In the genomic region with DNA sequence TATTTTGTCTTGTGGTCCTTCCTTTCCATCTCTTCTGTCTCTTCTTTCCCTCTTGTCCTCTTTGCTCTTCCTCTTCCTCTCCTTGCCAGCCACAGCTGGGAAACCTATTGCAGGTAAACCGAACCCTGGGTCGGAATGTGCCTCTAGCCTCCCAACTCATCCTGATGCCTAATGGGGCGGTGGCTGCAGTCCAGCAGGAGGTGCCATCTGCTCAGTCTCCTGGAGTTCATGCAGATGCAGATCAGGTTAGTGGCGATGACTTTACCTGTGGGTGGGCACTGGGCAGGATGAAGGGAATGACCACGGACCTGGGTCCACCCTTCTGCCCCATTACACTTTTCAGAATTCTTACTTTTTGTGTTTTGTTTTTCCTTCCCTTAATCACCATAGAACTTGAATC, we compare ENCODE assay signal across 3 cellular contexts.
TF ChIP-seq lines count a peak whose summit lies in the region.

No MANE protein-coding gene starts in this region.

TF ChIP-seq in HepG2, 621 proteins besides CTCF, POLR2A, EP300 and RAD21:
- no peak for TF ChIP-seq SP4 (CRISPR knock-in tag; IDR thresholded peaks at IDR 0.05)
- peak; percentile 66 for TF ChIP-seq STAG1 (CRISPR knock-in tag; IDR thresholded peaks at IDR 0.05)

TF ChIP-seq in Ishikawa, 13 proteins besides CTCF, POLR2A, EP300 and RAD21:
- TF ChIP-seq TCF12 (IDR thresholded peaks at IDR 0.05; ENCODE audit: low read depth), result no peak
- TF ChIP-seq USF1 (IDR thresholded peaks at IDR 0.05), result no peak
- no peak for TF ChIP-seq MAX (IDR thresholded peaks at IDR 0.05)
- TF ChIP-seq NFIC (IDR thresholded peaks at IDR 0.05), result no peak
- no peak for TF ChIP-seq TAF1 (IDR thresholded peaks at IDR 0.05; ENCODE audit: low read depth)
- no peak for TF ChIP-seq YY1 (IDR thresholded peaks at IDR 0.05; ENCODE audit: low read depth)
- TF ChIP-seq, protein P1, sequence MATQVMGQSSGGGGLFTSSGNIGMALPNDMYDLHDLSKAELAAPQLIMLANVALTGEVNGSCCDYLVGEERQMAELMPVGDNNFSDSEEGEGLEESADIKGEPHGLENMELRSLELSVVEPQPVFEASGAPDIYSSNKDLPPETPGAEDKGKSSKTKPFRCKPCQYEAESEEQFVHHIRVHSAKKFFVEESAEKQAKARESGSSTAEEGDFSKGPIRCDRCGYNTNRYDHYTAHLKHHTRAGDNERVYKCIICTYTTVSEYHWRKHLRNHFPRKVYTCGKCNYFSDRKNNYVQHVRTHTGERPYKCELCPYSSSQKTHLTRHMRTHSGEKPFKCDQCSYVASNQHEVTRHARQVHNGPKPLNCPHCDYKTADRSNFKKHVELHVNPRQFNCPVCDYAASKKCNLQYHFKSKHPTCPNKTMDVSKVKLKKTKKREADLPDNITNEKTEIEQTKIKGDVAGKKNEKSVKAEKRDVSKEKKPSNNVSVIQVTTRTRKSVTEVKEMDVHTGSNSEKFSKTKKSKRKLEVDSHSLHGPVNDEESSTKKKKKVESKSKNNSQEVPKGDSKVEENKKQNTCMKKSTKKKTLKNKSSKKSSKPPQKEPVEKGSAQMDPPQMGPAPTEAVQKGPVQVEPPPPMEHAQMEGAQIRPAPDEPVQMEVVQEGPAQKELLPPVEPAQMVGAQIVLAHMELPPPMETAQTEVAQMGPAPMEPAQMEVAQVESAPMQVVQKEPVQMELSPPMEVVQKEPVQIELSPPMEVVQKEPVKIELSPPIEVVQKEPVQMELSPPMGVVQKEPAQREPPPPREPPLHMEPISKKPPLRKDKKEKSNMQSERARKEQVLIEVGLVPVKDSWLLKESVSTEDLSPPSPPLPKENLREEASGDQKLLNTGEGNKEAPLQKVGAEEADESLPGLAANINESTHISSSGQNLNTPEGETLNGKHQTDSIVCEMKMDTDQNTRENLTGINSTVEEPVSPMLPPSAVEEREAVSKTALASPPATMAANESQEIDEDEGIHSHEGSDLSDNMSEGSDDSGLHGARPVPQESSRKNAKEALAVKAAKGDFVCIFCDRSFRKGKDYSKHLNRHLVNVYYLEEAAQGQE (IDR thresholded peaks at IDR 0.05; ENCODE audit: low read depth), result no peak
- TF ChIP-seq FOXM1 (IDR thresholded peaks at IDR 0.05; ENCODE audit: borderline replicate concordance, low read depth), result no peak
- TF ChIP-seq CREB1 (IDR thresholded peaks at IDR 0.05; ENCODE audit: low read depth), result no peak
- TF ChIP-seq TEAD4 (IDR thresholded peaks at IDR 0.05), result no peak
- TF ChIP-seq ZBTB7A (IDR thresholded peaks at IDR 0.05; ENCODE audit: low read depth), result no peak
- TF ChIP-seq EGR1 (IDR thresholded peaks at IDR 0.05), result no peak
- no peak for TF ChIP-seq CEBPB (IDR thresholded peaks at IDR 0.05)

TF ChIP-seq in H1, 55 proteins besides CTCF, POLR2A, EP300 and RAD21:
- no peak for TF ChIP-seq SP1 (IDR thresholded peaks at IDR 0.05; ENCODE audit: low read depth, low read length)
- no peak for TF ChIP-seq USF2 (IDR thresholded peaks at IDR 0.05; ENCODE audit: low read length)
- no peak for TF ChIP-seq SUZ12 (IDR thresholded peaks at IDR 0.05; ENCODE audit: low read length)
- no peak for TF ChIP-seq CEBPB (IDR thresholded peaks at IDR 0.05; ENCODE audit: low read depth, low read length)
- no peak for TF ChIP-seq SIX5 (IDR thresholded peaks at IDR 0.05; ENCODE audit: low read depth, low read length)
- no peak for TF ChIP-seq JUN (IDR thresholded peaks at IDR 0.05; ENCODE audit: low read depth, low read length)
- no peak for TF ChIP-seq SP2 (IDR thresholded peaks at IDR 0.05; ENCODE audit: low read length)
- no peak for TF ChIP-seq TBP (IDR thresholded peaks at IDR 0.05; ENCODE audit: low read depth, low read length)
- no peak for TF ChIP-seq CBX8 (IDR thresholded peaks at IDR 0.05; ENCODE audit: borderline replicate concordance, low read depth, low read length)
- no peak for TF ChIP-seq MAX (IDR thresholded peaks at IDR 0.05)
TF ChIP-seq in H1: peak in this region for 0.
